ENCODE assay signal across 1 cellular context in the genomic region with DNA sequence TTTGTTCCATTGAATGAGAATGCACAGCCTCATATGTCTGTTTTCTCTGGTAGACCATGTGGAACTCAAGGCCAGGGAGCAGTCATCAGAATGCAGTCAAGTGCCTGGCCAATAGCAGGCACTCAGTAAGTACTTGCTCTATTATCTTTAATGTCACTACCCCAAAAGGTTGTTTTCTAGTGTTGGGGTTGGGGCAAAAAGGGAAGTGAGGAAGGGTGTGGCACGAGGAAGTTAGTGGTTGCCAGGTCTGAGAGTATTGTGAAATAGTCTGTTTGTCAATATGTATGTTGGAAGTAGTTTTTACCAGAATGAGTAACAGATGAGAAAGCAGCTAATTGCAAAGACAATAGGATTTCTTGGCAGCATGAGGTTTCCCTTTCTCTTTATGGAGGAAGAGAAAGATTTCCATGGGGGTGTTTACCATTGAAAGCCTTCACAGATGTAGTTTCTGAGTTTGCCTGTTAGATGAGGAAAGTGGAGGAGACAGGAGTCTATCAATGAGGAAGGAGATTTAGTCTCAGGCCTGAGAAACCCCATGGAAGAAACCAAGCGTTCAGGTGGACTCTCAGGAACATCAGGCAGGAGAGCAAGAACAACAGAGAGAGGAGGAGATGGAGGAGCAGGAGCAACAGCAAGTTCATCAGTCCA.
A peak's percentile ranks its signal among the peaks of the same experiment; 100 is the strongest.
TF ChIP-seq lines count a peak whose summit lies in the region.

No MANE protein-coding gene starts in this region.

TF ChIP-seq in K562, 482 proteins besides CTCF, POLR2A, EP300 and RAD21 (continued from another document):
- no peak for TF ChIP-seq PBX2 (CRISPR knock-in tag; IDR thresholded peaks at IDR 0.05; ENCODE audit: low read depth)
- TF ChIP-seq PBX2 (tag; conservative IDR thresholded peaks at IDR 0.05; ENCODE audit: low read depth), result no peak
- no peak for TF ChIP-seq HOXB6 (CRISPR knock-in tag; IDR thresholded peaks at IDR 0.05; ENCODE audit: borderline replicate concordance)
- TF ChIP-seq SOX6 (IDR thresholded peaks at IDR 0.05), result 0 out of 2 replicates have a peak, but pooled peaks have one; percentile 14
- no peak for TF ChIP-seq EGR1 (conservative IDR thresholded peaks at IDR 0.05)
- TF ChIP-seq DDX20 (tag; IDR thresholded peaks at IDR 0.05; ENCODE audit: low read depth), result no peak
- TF ChIP-seq CEBPB (tag; IDR thresholded peaks at IDR 0.05), result peak; percentile 96
- TF ChIP-seq ETV6 (IDR thresholded peaks at IDR 0.05; ENCODE audit: borderline replicate concordance in 1 of 2, low read depth in 2 of 2, low read length in 1 of 2), result peak in 1 of 2 experiments; percentile 76; a peak in 1 of 4 replicates
- TF ChIP-seq ETV6 (CRISPR knock-in tag; IDR thresholded peaks at IDR 0.05; ENCODE audit: borderline replicate concordance), result no peak
- no peak for TF ChIP-seq DPF2 (IDR thresholded peaks at IDR 0.05)
- no peak for TF ChIP-seq BDP1 (IDR thresholded peaks at IDR 0.05; ENCODE audit: insufficient read depth, insufficient read length)
- TF ChIP-seq CEBPG (CRISPR knock-in tag; IDR thresholded peaks at IDR 0.05), result no peak; the same call in 1 of the 2 replicates
- TF ChIP-seq CEBPG (tag; conservative IDR thresholded peaks at IDR 0.05 in 1 of 2, IDR thresholded peaks at IDR 0.05 in 1 of 2), result peak; percentile 74 to 84
- no peak for TF ChIP-seq HDAC2 (IDR thresholded peaks at IDR 0.05)
- TF ChIP-seq RBM22 (IDR thresholded peaks at IDR 0.05; ENCODE audit: low read depth, low read length, poor library complexity, severe bottlenecking), result no peak
- no peak for TF ChIP-seq ZNF644 (tag; IDR thresholded peaks at IDR 0.05; ENCODE audit: low read depth)
